In genomic region chr6:64988148-64988547, GRCh38 we compare ENCODE assay signal across 1 cellular context.
TF ChIP-seq lines count a peak whose summit lies in the region.

No MANE protein-coding gene starts in this region.

TF ChIP-seq in WTC11, 78 proteins besides CTCF, POLR2A, EP300 and RAD21 (continued from another document):
- TF ChIP-seq AFF4 (CRISPR knock-in tag; IDR thresholded peaks at IDR 0.05; ENCODE audit: borderline replicate concordance) (no peak), FOXP4 (CRISPR knock-in tag; IDR thresholded peaks at IDR 0.05) (no peak)
